1 cellular context compared by ENCODE assay signal in genomic region chr18:58407649-58408407, GRCh38.
A peak's percentile ranks its signal among the peaks of the same experiment; 100 is the strongest.
TF ChIP-seq lines count a peak whose summit lies in the region.

No MANE protein-coding gene starts in this region.

TF ChIP-seq in HepG2, 621 proteins besides CTCF, POLR2A, EP300 and RAD21 (continued from another document and continues in another):
- TF ChIP-seq PRDM10 (CRISPR knock-in tag; IDR thresholded peaks at IDR 0.05; ENCODE audit: low read depth), result peak; percentile 33
- TF ChIP-seq, protein P1, sequence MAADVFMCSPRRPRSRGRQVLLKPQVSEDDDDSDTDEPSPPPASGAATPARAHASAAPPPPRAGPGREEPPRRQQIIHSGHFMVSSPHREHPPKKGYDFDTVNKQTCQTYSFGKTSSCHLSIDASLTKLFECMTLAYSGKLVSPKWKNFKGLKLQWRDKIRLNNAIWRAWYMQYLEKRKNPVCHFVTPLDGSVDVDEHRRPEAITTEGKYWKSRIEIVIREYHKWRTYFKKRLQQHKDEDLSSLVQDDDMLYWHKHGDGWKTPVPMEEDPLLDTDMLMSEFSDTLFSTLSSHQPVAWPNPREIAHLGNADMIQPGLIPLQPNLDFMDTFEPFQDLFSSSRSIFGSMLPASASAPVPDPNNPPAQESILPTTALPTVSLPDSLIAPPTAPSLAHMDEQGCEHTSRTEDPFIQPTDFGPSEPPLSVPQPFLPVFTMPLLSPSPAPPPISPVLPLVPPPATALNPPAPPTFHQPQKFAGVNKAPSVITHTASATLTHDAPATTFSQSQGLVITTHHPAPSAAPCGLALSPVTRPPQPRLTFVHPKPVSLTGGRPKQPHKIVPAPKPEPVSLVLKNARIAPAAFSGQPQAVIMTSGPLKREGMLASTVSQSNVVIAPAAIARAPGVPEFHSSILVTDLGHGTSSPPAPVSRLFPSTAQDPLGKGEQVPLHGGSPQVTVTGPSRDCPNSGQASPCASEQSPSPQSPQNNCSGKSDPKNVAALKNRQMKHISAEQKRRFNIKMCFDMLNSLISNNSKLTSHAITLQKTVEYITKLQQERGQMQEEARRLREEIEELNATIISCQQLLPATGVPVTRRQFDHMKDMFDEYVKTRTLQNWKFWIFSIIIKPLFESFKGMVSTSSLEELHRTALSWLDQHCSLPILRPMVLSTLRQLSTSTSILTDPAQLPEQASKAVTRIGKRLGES (CRISPR knock-in tag; IDR thresholded peaks at IDR 0.05; ENCODE audit: borderline replicate concordance), result no peak
- peak; percentile 83; the same call in 1 of the 2 replicates for TF ChIP-seq SRY (CRISPR knock-in tag; IDR thresholded peaks at IDR 0.05)
- TF ChIP-seq, protein P2, sequence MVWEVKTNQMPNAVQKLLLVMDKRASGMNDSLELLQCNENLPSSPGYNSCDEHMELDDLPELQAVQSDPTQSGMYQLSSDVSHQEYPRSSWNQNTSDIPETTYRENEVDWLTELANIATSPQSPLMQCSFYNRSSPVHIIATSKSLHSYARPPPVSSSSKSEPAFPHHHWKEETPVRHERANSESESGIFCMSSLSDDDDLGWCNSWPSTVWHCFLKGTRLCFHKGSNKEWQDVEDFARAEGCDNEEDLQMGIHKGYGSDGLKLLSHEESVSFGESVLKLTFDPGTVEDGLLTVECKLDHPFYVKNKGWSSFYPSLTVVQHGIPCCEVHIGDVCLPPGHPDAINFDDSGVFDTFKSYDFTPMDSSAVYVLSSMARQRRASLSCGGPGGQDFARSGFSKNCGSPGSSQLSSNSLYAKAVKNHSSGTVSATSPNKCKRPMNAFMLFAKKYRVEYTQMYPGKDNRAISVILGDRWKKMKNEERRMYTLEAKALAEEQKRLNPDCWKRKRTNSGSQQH (CRISPR knock-in tag; IDR thresholded peaks at IDR 0.05; ENCODE audit: low read depth), result 0 out of 2 replicates have a peak, but pooled peaks have one; percentile 27
- peak; percentile 99 for TF ChIP-seq NR2F6 (IDR thresholded peaks at IDR 0.05)
- TF ChIP-seq NR2F6 (CRISPR knock-in tag; IDR thresholded peaks at IDR 0.05), result peak; percentile 93
- TF ChIP-seq ETS1 (CRISPR knock-in tag; IDR thresholded peaks at IDR 0.05), result no peak
- TF ChIP-seq NONO (IDR thresholded peaks at IDR 0.05), result no peak
- TF ChIP-seq NONO (CRISPR knock-in tag; conservative IDR thresholded peaks at IDR 0.05), result peak; percentile 75; the same call in 1 of the 2 replicates
- TF ChIP-seq SP1 (IDR thresholded peaks at IDR 0.05), result no peak
- peak; percentile 12; the same call in 1 of the 2 replicates for TF ChIP-seq SP1 (CRISPR knock-in tag; IDR thresholded peaks at IDR 0.05)
- TF ChIP-seq HNRNPUL1 (IDR thresholded peaks at IDR 0.05; ENCODE audit: low read depth, low read length), result peak; percentile 81; the same call in 1 of the 2 replicates
- peak; percentile 85; the same call in 1 of the 2 replicates for TF ChIP-seq ZNF780A (CRISPR knock-in tag; IDR thresholded peaks at IDR 0.05)
- TF ChIP-seq RFXANK (CRISPR knock-in tag; IDR thresholded peaks at IDR 0.05), result 0 out of 2 replicates have a peak, but pooled peaks have one; percentile 17
- no peak; the same call in 1 of the 2 replicates for TF ChIP-seq XBP1 (CRISPR knock-in tag; IDR thresholded peaks at IDR 0.05)
- peak; percentile 56 for TF ChIP-seq POLR2G (IDR thresholded peaks at IDR 0.05; ENCODE audit: low read depth, low read length)
- peak; percentile 36; the same call in 1 of the 2 replicates for TF ChIP-seq TAF1 (CRISPR knock-in tag; IDR thresholded peaks at IDR 0.05)
- TF ChIP-seq, protein P3, sequence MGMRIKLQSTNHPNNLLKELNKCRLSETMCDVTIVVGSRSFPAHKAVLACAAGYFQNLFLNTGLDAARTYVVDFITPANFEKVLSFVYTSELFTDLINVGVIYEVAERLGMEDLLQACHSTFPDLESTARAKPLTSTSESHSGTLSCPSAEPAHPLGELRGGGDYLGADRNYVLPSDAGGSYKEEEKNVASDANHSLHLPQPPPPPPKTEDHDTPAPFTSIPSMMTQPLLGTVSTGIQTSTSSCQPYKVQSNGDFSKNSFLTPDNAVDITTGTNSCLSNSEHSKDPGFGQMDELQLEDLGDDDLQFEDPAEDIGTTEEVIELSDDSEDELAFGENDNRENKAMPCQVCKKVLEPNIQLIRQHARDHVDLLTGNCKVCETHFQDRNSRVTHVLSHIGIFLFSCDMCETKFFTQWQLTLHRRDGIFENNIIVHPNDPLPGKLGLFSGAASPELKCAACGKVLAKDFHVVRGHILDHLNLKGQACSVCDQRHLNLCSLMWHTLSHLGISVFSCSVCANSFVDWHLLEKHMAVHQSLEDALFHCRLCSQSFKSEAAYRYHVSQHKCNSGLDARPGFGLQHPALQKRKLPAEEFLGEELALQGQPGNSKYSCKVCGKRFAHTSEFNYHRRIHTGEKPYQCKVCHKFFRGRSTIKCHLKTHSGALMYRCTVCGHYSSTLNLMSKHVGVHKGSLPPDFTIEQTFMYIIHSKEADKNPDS (CRISPR knock-in tag; IDR thresholded peaks at IDR 0.05), result peak; percentile 78; the same call in 1 of the 2 replicates
- peak; percentile 87 for TF ChIP-seq ZNF350 (CRISPR knock-in tag; IDR thresholded peaks at IDR 0.05; ENCODE audit: borderline replicate concordance, low read depth)
- TF ChIP-seq, protein P4, sequence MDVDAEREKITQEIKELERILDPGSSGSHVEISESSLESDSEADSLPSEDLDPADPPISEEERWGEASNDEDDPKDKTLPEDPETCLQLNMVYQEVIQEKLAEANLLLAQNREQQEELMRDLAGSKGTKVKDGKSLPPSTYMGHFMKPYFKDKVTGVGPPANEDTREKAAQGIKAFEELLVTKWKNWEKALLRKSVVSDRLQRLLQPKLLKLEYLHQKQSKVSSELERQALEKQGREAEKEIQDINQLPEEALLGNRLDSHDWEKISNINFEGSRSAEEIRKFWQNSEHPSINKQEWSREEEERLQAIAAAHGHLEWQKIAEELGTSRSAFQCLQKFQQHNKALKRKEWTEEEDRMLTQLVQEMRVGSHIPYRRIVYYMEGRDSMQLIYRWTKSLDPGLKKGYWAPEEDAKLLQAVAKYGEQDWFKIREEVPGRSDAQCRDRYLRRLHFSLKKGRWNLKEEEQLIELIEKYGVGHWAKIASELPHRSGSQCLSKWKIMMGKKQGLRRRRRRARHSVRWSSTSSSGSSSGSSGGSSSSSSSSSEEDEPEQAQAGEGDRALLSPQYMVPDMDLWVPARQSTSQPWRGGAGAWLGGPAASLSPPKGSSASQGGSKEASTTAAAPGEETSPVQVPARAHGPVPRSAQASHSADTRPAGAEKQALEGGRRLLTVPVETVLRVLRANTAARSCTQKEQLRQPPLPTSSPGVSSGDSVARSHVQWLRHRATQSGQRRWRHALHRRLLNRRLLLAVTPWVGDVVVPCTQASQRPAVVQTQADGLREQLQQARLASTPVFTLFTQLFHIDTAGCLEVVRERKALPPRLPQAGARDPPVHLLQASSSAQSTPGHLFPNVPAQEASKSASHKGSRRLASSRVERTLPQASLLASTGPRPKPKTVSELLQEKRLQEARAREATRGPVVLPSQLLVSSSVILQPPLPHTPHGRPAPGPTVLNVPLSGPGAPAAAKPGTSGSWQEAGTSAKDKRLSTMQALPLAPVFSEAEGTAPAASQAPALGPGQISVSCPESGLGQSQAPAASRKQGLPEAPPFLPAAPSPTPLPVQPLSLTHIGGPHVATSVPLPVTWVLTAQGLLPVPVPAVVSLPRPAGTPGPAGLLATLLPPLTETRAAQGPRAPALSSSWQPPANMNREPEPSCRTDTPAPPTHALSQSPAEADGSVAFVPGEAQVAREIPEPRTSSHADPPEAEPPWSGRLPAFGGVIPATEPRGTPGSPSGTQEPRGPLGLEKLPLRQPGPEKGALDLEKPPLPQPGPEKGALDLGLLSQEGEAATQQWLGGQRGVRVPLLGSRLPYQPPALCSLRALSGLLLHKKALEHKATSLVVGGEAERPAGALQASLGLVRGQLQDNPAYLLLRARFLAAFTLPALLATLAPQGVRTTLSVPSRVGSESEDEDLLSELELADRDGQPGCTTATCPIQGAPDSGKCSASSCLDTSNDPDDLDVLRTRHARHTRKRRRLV (CRISPR knock-in tag; IDR thresholded peaks at IDR 0.05), result 0 out of 2 replicates have a peak, but pooled peaks have one; percentile 30
- TF ChIP-seq SRSF1 (optimal IDR thresholded peaks at IDR 0.05; ENCODE audit: low read depth, low read length), result no peak
- TF ChIP-seq ZFP36L1 (CRISPR knock-in tag; IDR thresholded peaks at IDR 0.05), result peak; percentile 90; the same call in 1 of the 2 replicates
- TF ChIP-seq ZNF639 (CRISPR knock-in tag; conservative IDR thresholded peaks at IDR 0.05), result 0 out of 2 replicates have a peak, but pooled peaks have one; percentile 57
